9 cellular contexts compared by ENCODE assay signal in genomic region chr4:112509243-112510190, GRCh38. TPM values are rescaled to one million over a fixed set of nuclear protein-coding genes. Genes with fewer than 3 reads are reported as not detected.
DNase-seq lines count a peak whose midpoint lies in the region; ATAC-seq and TF ChIP-seq lines count a peak whose summit lies in the region.
"Had no signal": no experiment of that assay in that cellular context is flagged by ENCODE, and none has a peak within 500 bp of the region (broad histone marks: within the 10 kb centered on the region; RNA-seq: fewer than 3 reads in every experiment).

No MANE protein-coding gene starts in this region.

- CTCF ChIA-PET in activated CD4-positive, alpha-beta memory T cell treated with anti-CD3 and anti-CD28 coated beads, Interleukin-2, amount 10 ng/mL, durations not matched to agents 7 days and 5 days (lab: Charles Lee): interaction anchor here (3.6 kb wide), 1 partner anchor 12 kb away, joined by 31 read pairs; no protein-coding TSS in a partner anchor

- POLR2A ChIA-PET in activated CD4-positive, alpha-beta memory T cell treated with anti-CD3 and anti-CD28 coated beads, Interleukin-2, amount 10 ng/mL, durations not matched to agents 7 days and 5 days (lab: Charles Lee): interaction anchor here (1.2 to 1.7 kb wide), 2 partner anchors 12 to 14 kb away, joined by 3 to 4 read pairs; no protein-coding TSS in a partner anchor

- no peaks in the 10 kb centered on the region for H3K36me3 ChIP-seq in aorta (ENCODE audit: control insufficient read depth in 1 of 2, insufficient read depth in 2 of 2, low read length in 1 of 2)
- H3K36me3 ChIP-seq in mucosa of descending colon (ENCODE audit: low read depth): no peaks in the 10 kb centered on the region

- H3K4me1 Mint-ChIP-seq in activated CD4-positive, alpha-beta memory T cell treated with anti-CD3 and anti-CD28 coated beads, Interleukin-2, amount 10 ng/mL, durations not matched to agents 7 days and 5 days: peaks cover 38% of the 10 kb centered on the region
- peaks cover 18 to 34% of the 10 kb centered on the region in 2 donors for H3K4me1 Mint-ChIP-seq in immature natural killer cell

- peaks cover 7% of the 10 kb centered on the region for H3K27me3 ChIP-seq in right cardiac atrium (ENCODE audit: control insufficient read depth, insufficient read depth)
- H3K27me3 ChIP-seq in aorta (ENCODE audit: control insufficient read depth in 1 of 2, insufficient read depth in 2 of 2, low read length in 1 of 2): no peaks in the 10 kb centered on the region

- TF ChIP-seq CTCF in mucosa of descending colon (IDR thresholded peaks at IDR 0.05): no peak

- H3K27ac Mint-ChIP-seq in activated CD4-positive, alpha-beta memory T cell treated with anti-CD3 and anti-CD28 coated beads, Interleukin-2, amount 10 ng/mL, durations not matched to agents 7 days and 5 days: no peak overlapping the region
- H3K27ac Mint-ChIP-seq in immature natural killer cell: no peak overlapping the region

- H3K27ac ChIP-seq in right cardiac atrium (ENCODE audit: low read length) (no peak overlapping the region), aorta (ENCODE audit: low read depth in 1 of 2, low read length in 2 of 2) (no peak overlapping the region), substantia nigra (ENCODE audit: low read depth, low read length, poor library complexity, severe bottlenecking) (no peak overlapping the region)

- no peaks in the 10 kb centered on the region for H3K9me3 Mint-ChIP-seq in activated CD4-positive, alpha-beta memory T cell treated with anti-CD3 and anti-CD28 coated beads, Interleukin-2, amount 10 ng/mL, durations not matched to agents 7 days and 5 days
- H3K9me3 Mint-ChIP-seq in immature natural killer cell: peaks cover 0 to 12% (median 1%) of the 10 kb centered on the region in 6 donors

- peak overlapping the region; percentile 26 for H3K4me3 ChIP-seq in right cardiac atrium (ENCODE audit: low read length)
- peak overlapping the region; percentile 10 to 36 for H3K4me3 ChIP-seq in aorta (ENCODE audit: low read length in 2 of 2)
- H3K4me3 ChIP-seq in mucosa of descending colon: no peak overlapping the region

- no peaks in the 10 kb centered on the region for H3K9me3 ChIP-seq in right cardiac atrium (ENCODE audit: control insufficient read depth, low read length)
- no peaks in the 10 kb centered on the region for H3K9me3 ChIP-seq in aorta (ENCODE audit: control insufficient read depth, low read length)
- H3K9me3 ChIP-seq in mucosa of descending colon: no peaks in the 10 kb centered on the region

- H3K36me3 Mint-ChIP-seq in activated CD4-positive, alpha-beta memory T cell treated with anti-CD3 and anti-CD28 coated beads, Interleukin-2, amount 10 ng/mL, durations not matched to agents 7 days and 5 days (ENCODE audit: low read depth): peaks cover 7% of the 10 kb centered on the region
- H3K36me3 Mint-ChIP-seq in immature natural killer cell: no peaks in the 10 kb centered on the region

- peak overlapping the region; percentile 41 for H3K4me3 Mint-ChIP-seq in activated CD4-positive, alpha-beta memory T cell treated with anti-CD3 and anti-CD28 coated beads, Interleukin-2, amount 10 ng/mL, durations not matched to agents 7 days and 5 days
- H3K4me3 Mint-ChIP-seq in immature natural killer cell: peak overlapping the region in 3 of 5 donors; percentile 21 to 53 (median 43)

- H3K4me1 ChIP-seq in right cardiac atrium (ENCODE audit: control insufficient read depth, insufficient read depth, low read length): peaks cover 7% of the 10 kb centered on the region
- no peaks in the 10 kb centered on the region for H3K4me1 ChIP-seq in aorta (ENCODE audit: control insufficient read depth in 1 of 2, insufficient read depth in 2 of 2, low read length in 2 of 2)
- H3K4me1 ChIP-seq in mucosa of descending colon (ENCODE audit: low read depth): peaks cover 11% of the 10 kb centered on the region

- ATAC-seq in right cardiac atrium (no peak), Right ventricle myocardium superior (ENCODE audit: poor library complexity) (no peak), aorta (ENCODE audit: low FRiP score) (peak; percentile 26), mucosa of descending colon (no peak)

- 3% methylated on average over 47 of the region's 47 CpGs for WGBS in right cardiac atrium
- WGBS in aorta, 2 donors: 4 to 5% methylated on average over 47 of the region's 47 CpGs

- intact Hi-C loops in right cardiac atrium (cut with DNase I): no loop called here
- intact Hi-C loops in Right ventricle myocardium superior (cut with DNase I): no loop called here
- intact Hi-C loops in aorta (cut with DNase I): no loop called here
- intact Hi-C loops in mucosa of descending colon (cut with DNase I, micrococcal nuclease): no loop called here

- DNase-seq in right cardiac atrium (no peak), Right ventricle myocardium superior (no peak), immature natural killer cell (no peak), aorta (no peak), HUDEP-2 (lab: John Stamatoyannopoulos, UW; ENCODE audit: unreplicated experiment in 76 of 76) (no peak), substantia nigra (lab: John Stamatoyannopoulos, UW) (no peak), mucosa of descending colon (no peak)
- DNase-seq in activated CD4-positive, alpha-beta memory T cell treated with anti-CD3 and anti-CD28 coated beads, Interleukin-2, amount 10 ng/mL, durations not matched to agents 7 days and 5 days: no peak

- peaks cover 79% of the 10 kb centered on the region for H3K27me3 Mint-ChIP-seq in activated CD4-positive, alpha-beta memory T cell treated with anti-CD3 and anti-CD28 coated beads, Interleukin-2, amount 10 ng/mL, durations not matched to agents 7 days and 5 days
- H3K27me3 Mint-ChIP-seq in immature natural killer cell (ENCODE audit: low read depth in 3 of 3): peaks cover 26 to 61% (median 34%) of the 10 kb centered on the region in 3 donors

RNA-seq across cellular contexts. Expression of gene NEUROG2, which starts 6.5 kb away (rescaled TPM):
- total RNA-seq in right cardiac atrium: not detected
- polyA plus RNA-seq in right cardiac atrium: not detected
- not detected for total RNA-seq in Right ventricle myocardium superior
- not detected for total RNA-seq in activated CD4-positive, alpha-beta memory T cell treated with anti-CD3 and anti-CD28 coated beads, Interleukin-2, amount 10 ng/mL, durations not matched to agents 7 days and 5 days
- not detected for polyA plus RNA-seq in immature natural killer cell
- not detected for total RNA-seq in aorta
- polyA plus RNA-seq in aorta: not detected
- not detected for total RNA-seq in mucosa of descending colon
- total RNA-seq: T-helper 1 cell treated with Interleukin-12 subunit alpha and Interleukin-12 subunit beta and Interleukin-4 antibody, amounts not matched to agents 30 ng/mL and 1 ng/mL, for 36 hours had no signal
